Comparison of ENCODE assay signal across 1 cellular context in the genomic region with DNA sequence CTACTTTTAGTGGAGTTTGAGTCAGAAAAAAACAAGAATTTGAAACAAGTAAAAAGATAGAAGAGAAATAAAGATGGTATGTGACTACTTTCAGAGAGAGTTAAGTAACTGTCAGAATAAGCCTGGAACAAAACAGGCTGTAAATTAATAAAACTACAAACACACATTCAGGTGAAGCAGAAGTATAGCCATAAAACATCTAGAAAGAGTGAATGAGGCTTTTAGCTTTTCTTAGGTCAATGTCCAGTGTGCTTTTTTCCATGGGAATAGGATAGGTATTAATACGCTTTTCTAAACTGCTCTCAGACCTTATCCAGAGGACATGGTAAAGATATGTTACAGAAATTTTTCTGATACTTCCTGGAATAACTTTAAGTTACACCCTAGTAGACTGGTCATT.
TF ChIP-seq lines count a peak whose summit lies in the region.

No MANE protein-coding gene starts in this region.

TF ChIP-seq in IMR-90, 13 proteins besides CTCF, POLR2A, EP300 and RAD21 (continued from another document):
- TF ChIP-seq SMC3 (IDR thresholded peaks at IDR 0.05; ENCODE audit: low read depth, low read length), result no peak
- TF ChIP-seq CHD1 (IDR thresholded peaks at IDR 0.05; ENCODE audit: low read depth, low read length), result no peak
- no peak for TF ChIP-seq MAZ (IDR thresholded peaks at IDR 0.05; ENCODE audit: borderline replicate concordance, low read depth, low read length)
- no peak for TF ChIP-seq USF2 (IDR thresholded peaks at IDR 0.05; ENCODE audit: low read depth, low read length)
- TF ChIP-seq MAFK (IDR thresholded peaks at IDR 0.05; ENCODE audit: low read depth, low read length), result no peak
- TF ChIP-seq RFX5 (IDR thresholded peaks at IDR 0.05; ENCODE audit: low read depth, low read length), result no peak
- TF ChIP-seq NFE2L2 (IDR thresholded peaks at IDR 0.05; ENCODE audit: low read depth, low read length), result no peak
- no peak for TF ChIP-seq RCOR1 (IDR thresholded peaks at IDR 0.05; ENCODE audit: insufficient replicate concordance, low read length)
- no peak for TF ChIP-seq ELK1 (IDR thresholded peaks at IDR 0.05; ENCODE audit: borderline replicate concordance, low read depth, low read length)
- TF ChIP-seq CEBPB (IDR thresholded peaks at IDR 0.05; ENCODE audit: low read depth, low read length), result no peak
